In the genomic region with DNA sequence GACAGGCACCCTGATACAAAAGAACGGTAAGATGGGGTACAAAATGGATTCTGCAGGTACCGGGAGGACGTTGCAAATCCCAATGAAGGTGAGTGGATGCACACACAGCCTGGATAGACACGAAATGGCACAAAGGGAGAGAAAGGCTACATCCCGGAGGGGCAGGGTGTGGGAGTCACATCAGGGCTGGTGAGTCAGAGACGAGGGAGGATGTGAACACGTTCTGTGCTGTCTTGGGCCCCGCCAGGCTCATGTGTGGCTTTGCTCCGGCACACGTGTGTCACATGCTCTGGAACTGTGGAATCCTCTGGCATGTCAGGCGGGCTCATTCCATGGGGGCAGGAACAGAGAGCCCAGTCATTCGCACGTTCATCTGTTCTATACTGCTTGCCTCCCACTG, we compare ENCODE assay signal across 4 cellular contexts.
DNase-seq lines count a peak whose midpoint lies in the region; ATAC-seq, FAIRE-seq and TF ChIP-seq lines count a peak whose summit lies in the region.
"Not testable (repeated sequence)": the region's sequence is repeated elsewhere in the genome, so short reads cannot be mapped to it uniquely, and the experiment has no call there.

No MANE protein-coding gene starts in this region.

- H3K9ac ChIP-seq in PC-3 (ENCODE audit: low read length) = not testable (repeated sequence)

- not testable (repeated sequence) for DNase-seq in GM12892 (ENCODE audit: insufficient read length); PC-3; bronchial epithelial cell (ENCODE audit: low read depth); foreskin keratinocyte

- not testable (repeated sequence) for H3K4me2 ChIP-seq in PC-3 (ENCODE audit: low read length)

- BruUV-seq in PC-3 (replicated peaks; lab: Mats Ljungman, UMichigan) = not testable (repeated sequence)

- not testable (repeated sequence) for H3K27me3 ChIP-seq in PC-3 (ENCODE audit: low read length); bronchial epithelial cell (ENCODE audit: control insufficient read depth, insufficient read depth, low read length); foreskin keratinocyte

- H2AFZ ChIP-seq in PC-3 (ENCODE audit: low read length) = not testable (repeated sequence)

- H3K9me3 ChIP-seq in PC-3 (ENCODE audit: low read length) = not testable (repeated sequence)

- not testable (repeated sequence) for H3K4me1 ChIP-seq in PC-3 (ENCODE audit: insufficient read depth, low read length); foreskin keratinocyte

- intact Hi-C loops in PC-3 (cut with micrococcal nuclease) = not testable (repeated sequence)

- H3K9me2 ChIP-seq in PC-3 (replicated peaks; ENCODE audit: low read length) = not testable (repeated sequence)

- not testable (repeated sequence) for TF ChIP-seq POLR2A in GM12892 (IDR thresholded peaks at IDR 0.05; ENCODE audit: low read depth, low read length)

- ATAC-seq in PC-3 (peak; percentile 72), foreskin keratinocyte (peak; percentile 16)

- not testable (repeated sequence) for H3K27ac ChIP-seq in PC-3 (ENCODE audit: low read length); foreskin keratinocyte

- not testable (repeated sequence) for H3K79me2 ChIP-seq in PC-3 (ENCODE audit: low read length)

- not testable (repeated sequence) for H3F3A ChIP-seq in PC-3 (ENCODE audit: low read length, unreplicated experiment)

- not testable (repeated sequence) for TF ChIP-seq CTCF in PC-3 (conservative IDR thresholded peaks at IDR 0.05; ENCODE audit: low read depth, low read length); bronchial epithelial cell (IDR thresholded peaks at IDR 0.05; ENCODE audit: insufficient read depth, low read length, severe bottlenecking); foreskin keratinocyte (conservative IDR thresholded peaks at IDR 0.05)

- not testable (repeated sequence) for H4K20me1 ChIP-seq in PC-3 (ENCODE audit: low read length)

- POLR2A ChIA-PET in PC-3 (lab: Charles Lee; ENCODE audit: unreplicated experiment) = not testable (repeated sequence)

- not testable (repeated sequence) for H3K4me3 ChIP-seq in PC-3 (ENCODE audit: low read length); bronchial epithelial cell (ENCODE audit: low read depth, low read length)

- H3K36me3 ChIP-seq in PC-3 (ENCODE audit: low read depth, low read length); bronchial epithelial cell (ENCODE audit: control insufficient read depth, insufficient read depth, low read length): not testable (repeated sequence)

- peak; percentile 81 for FAIRE-seq in GM12892 (lab: Jason Lieb, UNC)
- FAIRE-seq in bronchial epithelial cell (lab: Jason Lieb, UNC) = peak; percentile 47

- CTCF ChIA-PET in PC-3 (lab: Charles Lee) = not testable (repeated sequence)
